Comparison of ENCODE assay signal across 2 cellular contexts in the genomic region with DNA sequence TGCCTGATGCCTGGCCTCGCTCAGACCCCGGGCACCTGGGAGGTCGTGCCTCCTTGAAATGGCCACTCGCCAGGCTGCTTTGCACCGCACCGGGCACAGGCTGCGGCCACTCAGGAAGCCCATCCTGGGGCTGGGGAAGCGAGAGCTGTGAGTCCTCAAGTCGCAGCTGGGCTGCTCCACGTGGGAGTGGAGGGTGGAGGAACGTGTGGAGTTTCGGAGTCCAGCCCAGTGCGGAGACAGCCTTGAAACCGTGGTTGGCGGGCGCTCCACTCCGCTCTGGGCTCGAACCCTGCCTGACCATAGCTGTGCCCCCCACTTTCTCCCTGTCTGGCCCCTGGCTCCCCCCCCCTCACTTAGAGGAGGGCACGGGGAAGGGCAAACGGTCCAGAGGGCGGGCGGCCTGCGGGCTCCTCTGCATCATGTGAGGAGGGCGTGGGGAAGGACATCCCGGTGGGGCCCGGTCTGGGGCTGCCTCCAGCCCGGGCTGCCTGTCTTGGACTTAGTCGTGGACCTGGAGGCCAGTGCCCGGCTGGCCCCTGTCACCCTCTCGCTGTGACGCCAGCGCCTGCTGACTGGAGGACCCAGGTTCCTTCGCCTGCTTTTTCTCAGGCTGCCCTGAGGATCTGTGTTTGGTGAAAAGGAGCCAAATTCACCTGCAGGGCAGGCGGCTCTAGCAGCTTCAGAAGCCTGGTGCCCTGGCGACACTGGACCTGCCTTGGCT.
TF ChIP-seq lines count a peak whose summit lies in the region.

No MANE protein-coding gene starts in this region.

TF ChIP-seq in SK-N-SH, 30 proteins besides CTCF, POLR2A, EP300 and RAD21 (continued from another document):
- no peak for TF ChIP-seq NRF1 (IDR thresholded peaks at IDR 0.05; ENCODE audit: low read depth, low read length)
- no peak for TF ChIP-seq YY1 (IDR thresholded peaks at IDR 0.05; ENCODE audit: low read depth)
- TF ChIP-seq ELF1 (IDR thresholded peaks at IDR 0.05): no peak
- no peak for TF ChIP-seq RXRA (IDR thresholded peaks at IDR 0.05; ENCODE audit: borderline replicate concordance, low read depth)
- no peak for TF ChIP-seq FOXM1 (IDR thresholded peaks at IDR 0.05; ENCODE audit: low read depth)

TF ChIP-seq in SK-N-SH treated with all-trans-retinoic acid at 6 μM for 48 hours, 23 proteins besides CTCF, POLR2A, EP300 and RAD21:
- TF ChIP-seq, protein P1, sequence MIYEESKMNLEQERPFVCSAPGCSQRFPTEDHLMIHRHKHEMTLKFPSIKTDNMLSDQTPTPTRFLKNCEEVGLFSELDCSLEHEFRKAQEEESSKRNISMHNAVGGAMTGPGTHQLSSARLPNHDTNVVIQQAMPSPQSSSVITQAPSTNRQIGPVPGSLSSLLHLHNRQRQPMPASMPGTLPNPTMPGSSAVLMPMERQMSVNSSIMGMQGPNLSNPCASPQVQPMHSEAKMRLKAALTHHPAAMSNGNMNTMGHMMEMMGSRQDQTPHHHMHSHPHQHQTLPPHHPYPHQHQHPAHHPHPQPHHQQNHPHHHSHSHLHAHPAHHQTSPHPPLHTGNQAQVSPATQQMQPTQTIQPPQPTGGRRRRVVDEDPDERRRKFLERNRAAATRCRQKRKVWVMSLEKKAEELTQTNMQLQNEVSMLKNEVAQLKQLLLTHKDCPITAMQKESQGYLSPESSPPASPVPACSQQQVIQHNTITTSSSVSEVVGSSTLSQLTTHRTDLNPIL (CRISPR knock-in tag; IDR thresholded peaks at IDR 0.05; ENCODE audit: low read depth): no peak
- no peak for TF ChIP-seq ESRRG (CRISPR knock-in tag; IDR thresholded peaks at IDR 0.05)
- TF ChIP-seq CSDC2 (CRISPR knock-in tag; IDR thresholded peaks at IDR 0.05): no peak
- no peak for TF ChIP-seq GLIS3 (CRISPR knock-in tag; IDR thresholded peaks at IDR 0.05)
- TF ChIP-seq OSR1 (CRISPR knock-in tag; IDR thresholded peaks at IDR 0.05): no peak
- TF ChIP-seq ZNF70 (CRISPR knock-in tag; IDR thresholded peaks at IDR 0.05): no peak
- TF ChIP-seq ISL1 (CRISPR knock-in tag; IDR thresholded peaks at IDR 0.05): no peak
- TF ChIP-seq ZFP3 (CRISPR knock-in tag; IDR thresholded peaks at IDR 0.05): no peak
- TF ChIP-seq RARB (CRISPR knock-in tag; IDR thresholded peaks at IDR 0.05): no peak
- TF ChIP-seq PPARA (CRISPR knock-in tag; IDR thresholded peaks at IDR 0.05; ENCODE audit: borderline replicate concordance): no peak
- TF ChIP-seq TCF4 (CRISPR knock-in tag; IDR thresholded peaks at IDR 0.05; ENCODE audit: borderline replicate concordance): no peak
- TF ChIP-seq, protein P2, sequence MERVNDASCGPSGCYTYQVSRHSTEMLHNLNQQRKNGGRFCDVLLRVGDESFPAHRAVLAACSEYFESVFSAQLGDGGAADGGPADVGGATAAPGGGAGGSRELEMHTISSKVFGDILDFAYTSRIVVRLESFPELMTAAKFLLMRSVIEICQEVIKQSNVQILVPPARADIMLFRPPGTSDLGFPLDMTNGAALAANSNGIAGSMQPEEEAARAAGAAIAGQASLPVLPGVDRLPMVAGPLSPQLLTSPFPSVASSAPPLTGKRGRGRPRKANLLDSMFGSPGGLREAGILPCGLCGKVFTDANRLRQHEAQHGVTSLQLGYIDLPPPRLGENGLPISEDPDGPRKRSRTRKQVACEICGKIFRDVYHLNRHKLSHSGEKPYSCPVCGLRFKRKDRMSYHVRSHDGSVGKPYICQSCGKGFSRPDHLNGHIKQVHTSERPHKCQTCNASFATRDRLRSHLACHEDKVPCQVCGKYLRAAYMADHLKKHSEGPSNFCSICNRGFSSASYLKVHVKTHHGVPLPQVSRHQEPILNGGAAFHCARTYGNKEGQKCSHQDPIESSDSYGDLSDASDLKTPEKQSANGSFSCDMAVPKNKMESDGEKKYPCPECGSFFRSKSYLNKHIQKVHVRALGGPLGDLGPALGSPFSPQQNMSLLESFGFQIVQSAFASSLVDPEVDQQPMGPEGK (CRISPR knock-in tag; IDR thresholded peaks at IDR 0.05; ENCODE audit: borderline replicate concordance): no peak
- TF ChIP-seq, protein P3, sequence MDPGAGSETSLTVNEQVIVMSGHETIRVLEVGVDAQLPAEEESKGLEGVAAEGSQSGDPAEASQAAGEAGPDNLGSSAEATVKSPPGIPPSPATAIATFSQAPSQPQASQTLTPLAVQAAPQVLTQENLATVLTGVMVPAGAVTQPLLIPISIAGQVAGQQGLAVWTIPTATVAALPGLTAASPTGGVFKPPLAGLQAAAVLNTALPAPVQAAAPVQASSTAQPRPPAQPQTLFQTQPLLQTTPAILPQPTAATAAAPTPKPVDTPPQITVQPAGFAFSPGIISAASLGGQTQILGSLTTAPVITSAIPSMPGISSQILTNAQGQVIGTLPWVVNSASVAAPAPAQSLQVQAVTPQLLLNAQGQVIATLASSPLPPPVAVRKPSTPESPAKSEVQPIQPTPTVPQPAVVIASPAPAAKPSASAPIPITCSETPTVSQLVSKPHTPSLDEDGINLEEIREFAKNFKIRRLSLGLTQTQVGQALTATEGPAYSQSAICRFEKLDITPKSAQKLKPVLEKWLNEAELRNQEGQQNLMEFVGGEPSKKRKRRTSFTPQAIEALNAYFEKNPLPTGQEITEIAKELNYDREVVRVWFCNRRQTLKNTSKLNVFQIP (CRISPR knock-in tag; IDR thresholded peaks at IDR 0.05; ENCODE audit: borderline replicate concordance, low read depth): no peak
